Comparison of ENCODE assay signal across 2 cellular contexts in the genomic region with DNA sequence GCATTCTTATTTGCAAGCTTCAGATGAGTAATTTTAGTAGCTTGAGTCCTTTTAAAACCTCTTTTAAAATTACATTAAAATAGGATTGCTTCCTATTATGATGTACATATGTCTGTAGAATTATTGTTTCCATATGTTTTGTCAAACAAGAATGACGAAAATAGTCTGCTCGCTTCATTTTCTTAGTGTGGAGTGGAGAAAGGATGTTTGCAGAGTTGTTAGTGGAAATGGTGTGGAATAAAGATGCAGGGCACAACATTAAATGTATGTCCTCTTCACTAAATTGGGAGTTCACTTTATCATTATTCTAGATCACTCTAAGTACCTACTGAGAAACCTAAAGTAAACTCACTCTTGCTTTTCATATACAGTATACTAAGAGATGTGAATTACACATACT.
TF ChIP-seq lines count a peak whose summit lies in the region.

No MANE protein-coding gene starts in this region.

TF ChIP-seq in IMR-90, 13 proteins besides CTCF, POLR2A, EP300 and RAD21:
- TF ChIP-seq, protein P1, sequence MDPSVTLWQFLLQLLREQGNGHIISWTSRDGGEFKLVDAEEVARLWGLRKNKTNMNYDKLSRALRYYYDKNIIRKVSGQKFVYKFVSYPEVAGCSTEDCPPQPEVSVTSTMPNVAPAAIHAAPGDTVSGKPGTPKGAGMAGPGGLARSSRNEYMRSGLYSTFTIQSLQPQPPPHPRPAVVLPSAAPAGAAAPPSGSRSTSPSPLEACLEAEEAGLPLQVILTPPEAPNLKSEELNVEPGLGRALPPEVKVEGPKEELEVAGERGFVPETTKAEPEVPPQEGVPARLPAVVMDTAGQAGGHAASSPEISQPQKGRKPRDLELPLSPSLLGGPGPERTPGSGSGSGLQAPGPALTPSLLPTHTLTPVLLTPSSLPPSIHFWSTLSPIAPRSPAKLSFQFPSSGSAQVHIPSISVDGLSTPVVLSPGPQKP (IDR thresholded peaks at IDR 0.05; ENCODE audit: borderline replicate concordance, low read depth, low read length) = no peak
- no peak for TF ChIP-seq MXI1 (IDR thresholded peaks at IDR 0.05; ENCODE audit: borderline replicate concordance, low read depth, low read length)
- no peak for TF ChIP-seq NFE2L2 (IDR thresholded peaks at IDR 0.05; ENCODE audit: low read depth, low read length)
- TF ChIP-seq CHD1 (IDR thresholded peaks at IDR 0.05; ENCODE audit: low read depth, low read length) = no peak
- no peak for TF ChIP-seq RFX5 (IDR thresholded peaks at IDR 0.05; ENCODE audit: low read depth, low read length)
- TF ChIP-seq CEBPB (IDR thresholded peaks at IDR 0.05; ENCODE audit: low read depth, low read length) = no peak
- TF ChIP-seq, protein P2, sequence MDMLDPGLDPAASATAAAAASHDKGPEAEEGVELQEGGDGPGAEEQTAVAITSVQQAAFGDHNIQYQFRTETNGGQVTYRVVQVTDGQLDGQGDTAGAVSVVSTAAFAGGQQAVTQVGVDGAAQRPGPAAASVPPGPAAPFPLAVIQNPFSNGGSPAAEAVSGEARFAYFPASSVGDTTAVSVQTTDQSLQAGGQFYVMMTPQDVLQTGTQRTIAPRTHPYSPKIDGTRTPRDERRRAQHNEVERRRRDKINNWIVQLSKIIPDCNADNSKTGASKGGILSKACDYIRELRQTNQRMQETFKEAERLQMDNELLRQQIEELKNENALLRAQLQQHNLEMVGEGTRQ (IDR thresholded peaks at IDR 0.05; ENCODE audit: low read depth, low read length) = no peak
- TF ChIP-seq MAZ (IDR thresholded peaks at IDR 0.05; ENCODE audit: borderline replicate concordance, low read depth, low read length) = no peak
- no peak for TF ChIP-seq FOS (IDR thresholded peaks at IDR 0.05; ENCODE audit: low read depth, low read length)
- TF ChIP-seq RCOR1 (IDR thresholded peaks at IDR 0.05; ENCODE audit: insufficient replicate concordance, low read length) = no peak
- no peak for TF ChIP-seq BHLHE40 (IDR thresholded peaks at IDR 0.05; ENCODE audit: low read depth, low read length)
- TF ChIP-seq MAFK (IDR thresholded peaks at IDR 0.05; ENCODE audit: low read depth, low read length) = no peak
- TF ChIP-seq SMC3 (IDR thresholded peaks at IDR 0.05; ENCODE audit: low read depth, low read length) = no peak

TF ChIP-seq in K562, 482 proteins besides CTCF, POLR2A, EP300 and RAD21:
- TF ChIP-seq PHTF2 (CRISPR knock-in tag; IDR thresholded peaks at IDR 0.05) (no peak), POLR2AphosphoS5 (IDR thresholded peaks at IDR 0.05; ENCODE audit: control insufficient read depth, insufficient read depth, low read depth, low read length) (no peak), BCL6 (CRISPR knock-in tag; IDR thresholded peaks at IDR 0.05) (no peak)
